1 cellular context compared by ENCODE assay signal in the genomic region with DNA sequence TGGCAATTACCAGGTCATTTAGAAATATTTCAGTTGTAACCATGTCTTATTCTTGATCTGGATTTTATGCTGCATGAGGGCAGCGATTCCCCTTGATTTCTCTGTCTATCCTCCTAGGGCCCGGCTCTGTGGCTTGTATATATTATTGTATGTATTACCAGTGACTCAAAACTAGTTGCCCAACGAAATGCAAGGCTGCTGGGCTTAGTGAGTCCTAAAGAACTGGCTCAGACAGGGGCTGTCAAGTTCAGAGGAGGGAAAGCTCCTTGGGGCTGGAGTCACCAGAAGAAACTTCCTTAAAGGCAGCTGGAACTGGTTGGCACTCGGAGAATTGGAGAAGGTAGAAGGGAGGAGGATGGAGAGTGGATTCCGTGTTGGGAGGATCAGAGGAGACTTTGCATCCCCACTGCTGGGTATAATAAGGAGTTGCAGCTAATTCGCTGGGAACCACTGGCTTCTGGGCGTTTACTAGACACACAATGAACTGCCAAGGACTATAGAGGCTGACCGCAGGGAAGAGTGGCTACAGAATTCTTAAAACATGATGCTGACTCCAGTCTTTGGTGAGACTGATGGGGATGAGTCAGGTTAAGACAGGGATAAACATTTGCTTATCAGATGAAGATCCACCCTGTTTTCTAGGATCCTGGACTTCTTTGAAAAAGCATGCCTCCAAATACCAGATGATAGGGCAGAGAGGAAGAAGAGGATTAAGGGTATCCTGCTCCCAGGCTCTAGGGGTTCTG.
TF ChIP-seq lines count a peak whose summit lies in the region.

No MANE protein-coding gene starts in this region.

TF ChIP-seq in SK-N-SH treated with all-trans-retinoic acid at 6 μM for 48 hours, 23 proteins besides CTCF, POLR2A, EP300 and RAD21 (continued from another document):
- TF ChIP-seq TSHZ2 (CRISPR knock-in tag; IDR thresholded peaks at IDR 0.05) = no peak
- no peak for TF ChIP-seq ZFP3 (CRISPR knock-in tag; IDR thresholded peaks at IDR 0.05)
- no peak for TF ChIP-seq ZNF565 (CRISPR knock-in tag; conservative IDR thresholded peaks at IDR 0.05; ENCODE audit: low read depth)
- no peak for TF ChIP-seq ZC3H10 (CRISPR knock-in tag; IDR thresholded peaks at IDR 0.05)
TF ChIP-seq in SK-N-SH treated with all-trans-retinoic acid at 6 μM for 48 hours: peak in this region for 0.
